In genomic region chr17:49000943-49001342, GRCh38 we compare ENCODE assay signal across 1 cellular context.
TF ChIP-seq lines count a peak whose summit lies in the region.

No MANE protein-coding gene starts in this region.

TF ChIP-seq in H1, 55 proteins besides CTCF, POLR2A, EP300 and RAD21:
- TF ChIP-seq TBP (IDR thresholded peaks at IDR 0.05; ENCODE audit: low read depth, low read length) (no peak), CHD7 (IDR thresholded peaks at IDR 0.05; ENCODE audit: insufficient replicate concordance, low read length) (no peak), GTF2F1 (IDR thresholded peaks at IDR 0.05; ENCODE audit: borderline replicate concordance, low read depth, low read length) (no peak), RFX5 (IDR thresholded peaks at IDR 0.05; ENCODE audit: borderline replicate concordance, low read depth, low read length) (no peak), RBBP5 (IDR thresholded peaks at IDR 0.05; ENCODE audit: borderline replicate concordance, low read depth, low read length) (no peak), TAF1 (IDR thresholded peaks at IDR 0.05; ENCODE audit: low read depth, low read length) (no peak), MAFK (IDR thresholded peaks at IDR 0.05; ENCODE audit: low read depth, low read length) (no peak), NANOG (IDR thresholded peaks at IDR 0.05; ENCODE audit: insufficient read depth, low read depth, low read length, poor library complexity, severe bottlenecking) (no peak), HDAC6 (IDR thresholded peaks at IDR 0.05; ENCODE audit: low read depth, low read length) (no peak), CREB1 (IDR thresholded peaks at IDR 0.05) (no peak), KDM1A (IDR thresholded peaks at IDR 0.05; ENCODE audit: borderline replicate concordance, low read length) (no peak), CEBPB (IDR thresholded peaks at IDR 0.05; ENCODE audit: low read depth, low read length) (no peak), SP2 (IDR thresholded peaks at IDR 0.05; ENCODE audit: low read length) (no peak), KDM5A (IDR thresholded peaks at IDR 0.05; ENCODE audit: low read length) (no peak), SRF (IDR thresholded peaks at IDR 0.05; ENCODE audit: low read depth, low read length) (no peak)
